Comparison of ENCODE assay signal across 1 cellular context in genomic region chr21:38797470-38797869, GRCh38.
TF ChIP-seq lines count a peak whose summit lies in the region.

No MANE protein-coding gene starts in this region.

TF ChIP-seq in HepG2, 621 proteins besides CTCF, POLR2A, EP300 and RAD21 (continued from another document):
- TF ChIP-seq CCDC6 (CRISPR knock-in tag; IDR thresholded peaks at IDR 0.05) (no peak), ZBTB25 (CRISPR knock-in tag; IDR thresholded peaks at IDR 0.05) (no peak)
TF ChIP-seq in HepG2: peak in this region for 87.
